ENCODE assay signal across 11 cellular contexts in genomic region chr4:4673070-4673469, GRCh38.
DNase-seq lines count a peak whose midpoint lies in the region; ATAC-seq and TF ChIP-seq lines count a peak whose summit lies in the region.
"Had no signal": no experiment of that assay in that cellular context is flagged by ENCODE, and none has a peak within 500 bp of the region (broad histone marks: within the 10 kb centered on the region; RNA-seq: fewer than 3 reads in every experiment).

No MANE protein-coding gene starts in this region.

- H3K27ac Mint-ChIP-seq in Caco-2 (ENCODE audit: unreplicated experiment): peak overlapping the region; percentile 40
- no peak overlapping the region for H3K27ac Mint-ChIP-seq in activated CD4-positive, alpha-beta T cell treated with anti-CD3 and anti-CD28 coated beads, Interleukin-2, amount 10 ng/mL, durations not matched to agents 24 days and 14 days
- H3K27ac Mint-ChIP-seq in T-helper 2 cell treated with Interferon-gamma antibody and Interleukin-4, amounts not matched to agents 5 μg/mL and 100 μg/mL, for 36 hours: no peak overlapping the region
- H3K27ac Mint-ChIP-seq in CD4-positive, alpha-beta memory T cell: no peak overlapping the region
- H3K27ac Mint-ChIP-seq: memory B cell had no signal

- intact Hi-C loops in Caco-2 (cut with micrococcal nuclease; ENCODE audit: unreplicated experiment): no loop called here
- intact Hi-C loops in activated CD4-positive, alpha-beta T cell treated with anti-CD3 and anti-CD28 coated beads, Interleukin-2, amount 10 ng/mL, durations not matched to agents 24 days and 14 days (cut with micrococcal nuclease): no loop called here
- intact Hi-C loops in CD4-positive, alpha-beta memory T cell (cut with micrococcal nuclease): no loop called here

- no peaks in the 10 kb centered on the region for H3K36me3 ChIP-seq in Caco-2 (ENCODE audit: control insufficient read depth, insufficient read depth, low read length)
- no peaks in the 10 kb centered on the region for H3K36me3 ChIP-seq in CD4-positive, alpha-beta memory T cell (ENCODE audit: insufficient read depth, low read length)

- H3K27me3 ChIP-seq in Caco-2 (replicated peaks; ENCODE audit: control insufficient read depth, insufficient read depth, low read length): no peaks in the 10 kb centered on the region
- no peaks in the 10 kb centered on the region for H3K27me3 ChIP-seq in CD4-positive, alpha-beta memory T cell (ENCODE audit: insufficient read depth, low read length)

- no peaks in the 10 kb centered on the region for H3K36me3 Mint-ChIP-seq in Caco-2 (ENCODE audit: insufficient read depth, unreplicated experiment)
- no peaks in the 10 kb centered on the region for H3K36me3 Mint-ChIP-seq in activated CD4-positive, alpha-beta T cell treated with anti-CD3 and anti-CD28 coated beads, Interleukin-2, amount 10 ng/mL, durations not matched to agents 24 days and 14 days (ENCODE audit: low read depth)
- H3K36me3 Mint-ChIP-seq in T-helper 2 cell treated with Interferon-gamma antibody and Interleukin-4, amounts not matched to agents 5 μg/mL and 100 μg/mL, for 36 hours (ENCODE audit: low read depth): no peaks in the 10 kb centered on the region
- H3K36me3 Mint-ChIP-seq in CD4-positive, alpha-beta memory T cell: peaks cover 3 to 31% of the 10 kb centered on the region in 2 donors

- H3K27ac ChIP-seq in CD4-positive, alpha-beta memory T cell (ENCODE audit: low read depth, low read length): no peak overlapping the region

- DNase-seq in Caco-2: peak; percentile 64 to 90
- DNase-seq in HUDEP-2 (lab: John Stamatoyannopoulos, UW; ENCODE audit: unreplicated experiment in 76 of 76): peak in 50 of 76 experiments; percentile 1 to 66 (median 30)
- peak; percentile 96 for DNase-seq in iPS-NIHi11 (ENCODE audit: low spot score)
- DNase-seq in activated CD4-positive, alpha-beta T cell treated with anti-CD3 and anti-CD28 coated beads, Interleukin-2, amount 10 ng/mL, durations not matched to agents 24 days and 14 days: no peak
- no peak for DNase-seq in T-helper 2 cell treated with Interferon-gamma antibody and Interleukin-4, amounts not matched to agents 5 μg/mL and 100 μg/mL, for 36 hours (ENCODE audit: low spot score)
- DNase-seq in effector CD4-positive, alpha-beta T cell: no peak
- no peak for DNase-seq in CD4-positive, alpha-beta memory T cell
- DNase-seq: SHP77 had no signal

- peaks cover 70% of the 10 kb centered on the region for H3K4me1 ChIP-seq in Caco-2
- no peaks in the 10 kb centered on the region for H3K4me1 ChIP-seq in CD4-positive, alpha-beta memory T cell (ENCODE audit: insufficient read depth, low read length)

- H3K4me3 Mint-ChIP-seq in Caco-2 (ENCODE audit: unreplicated experiment): no peak overlapping the region
- H3K4me3 Mint-ChIP-seq in activated CD4-positive, alpha-beta T cell treated with anti-CD3 and anti-CD28 coated beads, Interleukin-2, amount 10 ng/mL, durations not matched to agents 24 days and 14 days: no peak overlapping the region
- H3K4me3 Mint-ChIP-seq in T-helper 2 cell treated with Interferon-gamma antibody and Interleukin-4, amounts not matched to agents 5 μg/mL and 100 μg/mL, for 36 hours: no peak overlapping the region
- no peak overlapping the region for H3K4me3 Mint-ChIP-seq in CD4-positive, alpha-beta memory T cell
- H3K4me3 Mint-ChIP-seq: memory B cell had no signal

- no peaks in the 10 kb centered on the region for H3K27me3 Mint-ChIP-seq in Caco-2 (ENCODE audit: insufficient read depth, unreplicated experiment)
- no peaks in the 10 kb centered on the region for H3K27me3 Mint-ChIP-seq in activated CD4-positive, alpha-beta T cell treated with anti-CD3 and anti-CD28 coated beads, Interleukin-2, amount 10 ng/mL, durations not matched to agents 24 days and 14 days
- H3K27me3 Mint-ChIP-seq in T-helper 2 cell treated with Interferon-gamma antibody and Interleukin-4, amounts not matched to agents 5 μg/mL and 100 μg/mL, for 36 hours (ENCODE audit: low read depth): no peaks in the 10 kb centered on the region
- H3K27me3 Mint-ChIP-seq in CD4-positive, alpha-beta memory T cell: no peaks in the 10 kb centered on the region
- H3K27me3 Mint-ChIP-seq: memory B cell had no signal

- TF ChIP-seq CTCF in Caco-2 (IDR thresholded peaks at IDR 0.05; ENCODE audit: insufficient read depth in 1 of 2, low read depth in 1 of 2, low read length in 1 of 2, severe bottlenecking in 1 of 2, unreplicated experiment in 1 of 2): no peak

- H3K4me1 Mint-ChIP-seq in Caco-2 (ENCODE audit: low read depth, unreplicated experiment): peaks cover 42% of the 10 kb centered on the region
- H3K4me1 Mint-ChIP-seq in activated CD4-positive, alpha-beta T cell treated with anti-CD3 and anti-CD28 coated beads, Interleukin-2, amount 10 ng/mL, durations not matched to agents 24 days and 14 days: no peaks in the 10 kb centered on the region
- H3K4me1 Mint-ChIP-seq in T-helper 2 cell treated with Interferon-gamma antibody and Interleukin-4, amounts not matched to agents 5 μg/mL and 100 μg/mL, for 36 hours (ENCODE audit: low read depth): no peaks in the 10 kb centered on the region
- no peaks in the 10 kb centered on the region for H3K4me1 Mint-ChIP-seq in CD4-positive, alpha-beta memory T cell

- POLR2A ChIA-PET in Caco-2 (lab: Charles Lee): no interaction called here
- POLR2A ChIA-PET in CD4-positive, alpha-beta memory T cell (lab: Charles Lee; ENCODE audit: partially characterized antibody): no interaction called here

- H3K9me3 Mint-ChIP-seq in Caco-2 (ENCODE audit: unreplicated experiment): peaks cover 10% of the 10 kb centered on the region
- H3K9me3 Mint-ChIP-seq in activated CD4-positive, alpha-beta T cell treated with anti-CD3 and anti-CD28 coated beads, Interleukin-2, amount 10 ng/mL, durations not matched to agents 24 days and 14 days: no peaks in the 10 kb centered on the region
- H3K9me3 Mint-ChIP-seq in T-helper 2 cell treated with Interferon-gamma antibody and Interleukin-4, amounts not matched to agents 5 μg/mL and 100 μg/mL, for 36 hours: no peaks in the 10 kb centered on the region
- H3K9me3 Mint-ChIP-seq in CD4-positive, alpha-beta memory T cell: no peaks in the 10 kb centered on the region

- peak; percentile 50 for ATAC-seq in SK-N-SH treated with all-trans-retinoic acid at 6 μM for 48 hours

- CTCF ChIA-PET in Caco-2 (lab: Charles Lee): no interaction called here
- CTCF ChIA-PET in CD4-positive, alpha-beta memory T cell (lab: Charles Lee; ENCODE audit: partially characterized antibody): no interaction called here

- H3K4me3 ChIP-seq in Caco-2 (ENCODE audit: low read depth, low read length): no peak overlapping the region
- H3K4me3 ChIP-seq in CD4-positive, alpha-beta memory T cell (ENCODE audit: low read length in 2 of 2): no peak overlapping the region
- H3K4me3 ChIP-seq: skin epidermis had no signal

- no peaks in the 10 kb centered on the region for H3K9me3 ChIP-seq in Caco-2
- H3K9me3 ChIP-seq in CD4-positive, alpha-beta memory T cell (ENCODE audit: control insufficient read depth in 1 of 2, low read length in 2 of 2): no peaks in the 10 kb centered on the region

- no TSS peak for BruUV-seq in Caco-2 (replicated peaks; lab: Mats Ljungman, UMichigan)

TF ChIP-seq in SK-N-SH treated with all-trans-retinoic acid at 6 μM for 48 hours, 23 proteins besides CTCF, POLR2A, EP300 and RAD21 (continues in another document):
- TF ChIP-seq CSRNP3 (CRISPR knock-in tag; IDR thresholded peaks at IDR 0.05) (no peak), GLIS3 (CRISPR knock-in tag; IDR thresholded peaks at IDR 0.05) (no peak), ISL1 (CRISPR knock-in tag; IDR thresholded peaks at IDR 0.05) (no peak), RARB (CRISPR knock-in tag; IDR thresholded peaks at IDR 0.05) (no peak), ZC3H10 (CRISPR knock-in tag; IDR thresholded peaks at IDR 0.05) (no peak), ESRRG (CRISPR knock-in tag; IDR thresholded peaks at IDR 0.05) (no peak), CSDC2 (CRISPR knock-in tag; IDR thresholded peaks at IDR 0.05) (no peak), BACH2 (CRISPR knock-in tag; IDR thresholded peaks at IDR 0.05; ENCODE audit: borderline replicate concordance) (no peak), ARNTL (CRISPR knock-in tag; IDR thresholded peaks at IDR 0.05; ENCODE audit: borderline replicate concordance, low read depth) (no peak), ZNF565 (CRISPR knock-in tag; conservative IDR thresholded peaks at IDR 0.05; ENCODE audit: low read depth) (no peak), PATZ1 (CRISPR knock-in tag; IDR thresholded peaks at IDR 0.05; ENCODE audit: borderline replicate concordance) (no peak)

Comparison
In these comparisons a context has a peak if more than half of its experiments do, and no peak if none do; other contexts are left out.
1. DNase-seq: peak in Caco-2 (2 of 2), HUDEP-2 (50 of 76) and iPS-NIHi11 (single experiment); none in activated CD4-positive, alpha-beta T cell treated with anti-CD3 and anti-CD28 coated beads, Interleukin-2, amount 10 ng/mL, durations not matched to agents 24 days and 14 days (single experiment), T-helper 2 cell treated with Interferon-gamma antibody and Interleukin-4, amounts not matched to agents 5 μg/mL and 100 μg/mL, for 36 hours (single experiment), effector CD4-positive, alpha-beta T cell (single experiment) and CD4-positive, alpha-beta memory T cell (0 of 5).